ENCODE assay signal across 8 cellular contexts in genomic region chr12:29164477-29165163, GRCh38. TPM values are rescaled to one million over a fixed set of nuclear protein-coding genes. Genes with fewer than 3 reads are reported as not detected.
DNase-seq lines count a peak whose midpoint lies in the region; ATAC-seq and TF ChIP-seq lines count a peak whose summit lies in the region.

No MANE protein-coding gene starts in this region.

- ATAC-seq in GM19463 (IDR thresholded peaks at IDR 0.05; ENCODE audit: unreplicated experiment) (peak; percentile 98), HG03457 (IDR thresholded peaks at IDR 0.05; ENCODE audit: unreplicated experiment) (peak; percentile 100)
- peak; percentile 81 for ATAC-seq in activated CD8-positive, alpha-beta T cell treated with anti-CD3 and anti-CD28 coated beads, Interleukin-2, amount 10 ng/mL, durations not matched to agents 7 days and 5 days

- CTCF ChIA-PET in activated CD8-positive, alpha-beta T cell treated with anti-CD3 and anti-CD28 coated beads, Interleukin-2, amount 10 ng/mL, durations not matched to agents 7 days and 5 days (lab: Charles Lee): interaction anchor here (1.4 kb wide), 1 partner anchor 77 kb away, joined by 4 read pairs; no protein-coding TSS in a partner anchor

- DNase-seq in COLO829 (ENCODE audit: low spot score) (peak; percentile 98), kidney epithelial cell (ENCODE audit: low read depth) (peak; percentile 19), NCI-H1694 treated with DMSO at 0.1 percent for 48 hours (lab: John Stamatoyannopoulos, UW) (no peak), ecto neural progenitor cell (ENCODE audit: low spot score) (no peak), superior temporal gyrus (ENCODE audit: extremely low spot score) (no peak)
- DNase-seq in activated CD8-positive, alpha-beta T cell treated with anti-CD3 and anti-CD28 coated beads, Interleukin-2, amount 10 ng/mL, durations not matched to agents 7 days and 5 days: no peak

- no peak overlapping the region for H3K4me3 Mint-ChIP-seq in activated CD8-positive, alpha-beta T cell treated with anti-CD3 and anti-CD28 coated beads, Interleukin-2, amount 10 ng/mL, durations not matched to agents 7 days and 5 days

- no peaks in the 10 kb centered on the region for H3K27me3 ChIP-seq in kidney epithelial cell (ENCODE audit: control insufficient read depth, insufficient read depth, low read length)

- TF ChIP-seq CTCF in kidney epithelial cell (IDR thresholded peaks at IDR 0.05; ENCODE audit: insufficient read depth, low read length, poor library complexity, severe bottlenecking): no peak

- H3K36me3 ChIP-seq in kidney epithelial cell (ENCODE audit: control insufficient read depth, insufficient read depth, low read length): no peaks in the 10 kb centered on the region

- no peak overlapping the region for H3K4me3 ChIP-seq in kidney epithelial cell (ENCODE audit: low read depth, low read length)

- H3K9me3 Mint-ChIP-seq in activated CD8-positive, alpha-beta T cell treated with anti-CD3 and anti-CD28 coated beads, Interleukin-2, amount 10 ng/mL, durations not matched to agents 7 days and 5 days (ENCODE audit: insufficient read depth): no peaks in the 10 kb centered on the region

- POLR2A ChIA-PET in activated CD8-positive, alpha-beta T cell treated with anti-CD3 and anti-CD28 coated beads, Interleukin-2, amount 10 ng/mL, durations not matched to agents 7 days and 5 days (lab: Charles Lee): no interaction called here

- peaks cover 20% of the 10 kb centered on the region for H3K4me1 Mint-ChIP-seq in activated CD8-positive, alpha-beta T cell treated with anti-CD3 and anti-CD28 coated beads, Interleukin-2, amount 10 ng/mL, durations not matched to agents 7 days and 5 days (ENCODE audit: low read depth)

- H3K27me3 Mint-ChIP-seq in activated CD8-positive, alpha-beta T cell treated with anti-CD3 and anti-CD28 coated beads, Interleukin-2, amount 10 ng/mL, durations not matched to agents 7 days and 5 days (ENCODE audit: low read depth): no peaks in the 10 kb centered on the region

- H3K27ac Mint-ChIP-seq in activated CD8-positive, alpha-beta T cell treated with anti-CD3 and anti-CD28 coated beads, Interleukin-2, amount 10 ng/mL, durations not matched to agents 7 days and 5 days: no peak overlapping the region

- H3K36me3 Mint-ChIP-seq in activated CD8-positive, alpha-beta T cell treated with anti-CD3 and anti-CD28 coated beads, Interleukin-2, amount 10 ng/mL, durations not matched to agents 7 days and 5 days (ENCODE audit: low read depth): peaks cover 8% of the 10 kb centered on the region

RNA-seq across cellular contexts. Expression of gene FAR2, which starts 15.5 kb away (rescaled TPM):
- 10 to 100 TPM; 16.7 to 20.8 TPM for total RNA-seq in activated CD8-positive, alpha-beta T cell treated with anti-CD3 and anti-CD28 coated beads, Interleukin-2, amount 10 ng/mL, durations not matched to agents 7 days and 5 days
- 9.0 and 10.7 TPM in 2 replicates for total RNA-seq in kidney epithelial cell

Comparison
In these comparisons a context has a peak if more than half of its experiments do, and no peak if none do; other contexts are left out.
1. DNase-seq: peak in COLO829 (single experiment) and kidney epithelial cell (single experiment); none in activated CD8-positive, alpha-beta T cell treated with anti-CD3 and anti-CD28 coated beads, Interleukin-2, amount 10 ng/mL, durations not matched to agents 7 days and 5 days (single experiment), NCI-H1694 treated with DMSO at 0.1 percent for 48 hours (single experiment), ecto neural progenitor cell (single experiment) and superior temporal gyrus (single experiment).
2. Peak in every context shown above with its lines, with median percentiles within 50 percentile points of each other: ATAC-seq.